ENCODE assay signal across 28 cellular contexts in genomic region chr12:124374147-124374546, GRCh38.
"Had no signal": no experiment of that assay in that cellular context is flagged by ENCODE, and none has a peak within 500 bp of the region (broad histone marks: within the 10 kb centered on the region; RNA-seq: fewer than 3 reads in every experiment).

No MANE protein-coding gene starts in this region.

- H3K9me3 ChIP-seq: esophagus muscularis mucosa, left ventricle myocardium inferior, lower lobe of right lung, neutrophil, pancreas, right atrium auricular region, sigmoid colon, spleen, testis, tibial nerve, upper lobe of left lung had no signal

- H3K4me3 Mint-ChIP-seq: immature natural killer cell; natural killer cell; stimulated activated memory B cell treated with anti-CD40 and anti-IgM and Interleukin-4, amounts not matched to agents 10 μg/mL and 1 μg/mL and 100 μg/mL, for 72 hours had no signal

- H3K4me1 ChIP-seq: foreskin keratinocyte had no signal

- H3K27ac Mint-ChIP-seq: immature natural killer cell; natural killer cell; stimulated activated memory B cell treated with anti-CD40 and anti-IgM and Interleukin-4, amounts not matched to agents 10 μg/mL and 1 μg/mL and 100 μg/mL, for 72 hours had no signal

- H3K27me3 ChIP-seq: esophagus muscularis mucosa, foreskin keratinocyte, neutrophil, pancreas, right atrium auricular region, sigmoid colon, spleen, testis, tibial nerve, upper lobe of left lung had no signal

- ATAC-seq: foreskin keratinocyte; left colon; lower lobe of right lung; natural killer cell; pancreas; stimulated activated memory B cell treated with anti-CD40 and anti-IgM and Interleukin-4, amounts not matched to agents 10 μg/mL and 1 μg/mL and 100 μg/mL, for 72 hours; stimulated activated naive CD8-positive, alpha-beta T cell treated with anti-CD3 and anti-CD28 coated beads, Interleukin-15, Interleukin-2, amounts not matched to agents 100 U/mL and 50 U/mL, for 24 hours had no signal

- H3K4me3 ChIP-seq: coronary artery, esophagus muscularis mucosa, left ventricle myocardium inferior, lower lobe of right lung, pancreas, right atrium auricular region, sigmoid colon, skin epidermis, spleen, testis, tibial nerve, upper lobe of left lung had no signal

- H3K4me1 Mint-ChIP-seq: immature natural killer cell; stimulated activated memory B cell treated with anti-CD40 and anti-IgM and Interleukin-4, amounts not matched to agents 10 μg/mL and 1 μg/mL and 100 μg/mL, for 72 hours had no signal

- H3K9me3 Mint-ChIP-seq: immature natural killer cell; natural killer cell; stimulated activated memory B cell treated with anti-CD40 and anti-IgM and Interleukin-4, amounts not matched to agents 10 μg/mL and 1 μg/mL and 100 μg/mL, for 72 hours had no signal

- H3K27me3 Mint-ChIP-seq: stimulated activated memory B cell treated with anti-CD40 and anti-IgM and Interleukin-4, amounts not matched to agents 10 μg/mL and 1 μg/mL and 100 μg/mL, for 72 hours had no signal

- H3K36me3 Mint-ChIP-seq: natural killer cell had no signal

- FAIRE-seq: endothelial cell of umbilical vein, pancreas, urothelium cell line had no signal

- DNase-seq: dermis blood vessel endothelial cell; effector memory CD4-positive, alpha-beta T cell; foreskin keratinocyte; hypothalamus; immature natural killer cell; islet precursor cell; kidney glomerular epithelial cell; left colon; left ventricle myocardium inferior; lower lobe of right lung; natural killer cell; pancreas; sigmoid colon; spleen; stimulated activated CD4-positive, alpha-beta T cell treated with anti-CD3 and anti-CD28 coated beads, Interleukin-4, amount 100 ng/mL, for 4 hours; stimulated activated naive CD8-positive, alpha-beta T cell treated with anti-CD3 and anti-CD28 coated beads, Interleukin-15, Interleukin-2, amounts not matched to agents 100 U/mL and 50 U/mL, for 24 hours; substantia nigra had no signal

- H3K27ac ChIP-seq: coronary artery, foreskin keratinocyte, left ventricle myocardium inferior, lower lobe of right lung, neutrophil, pancreas, right atrium auricular region, skin epidermis, upper lobe of left lung had no signal
